8 cellular contexts compared by ENCODE assay signal in genomic region chr7:30028749-30029635, GRCh38. TPM values are rescaled to one million over a fixed set of nuclear protein-coding genes. Genes with fewer than 3 reads are reported as not detected.
DNase-seq lines count a peak whose midpoint lies in the region; ATAC-seq and TF ChIP-seq lines count a peak whose summit lies in the region.

No MANE protein-coding gene starts in this region.

- CTCF ChIA-PET in activated CD8-positive, alpha-beta T cell treated with anti-CD3 and anti-CD28 coated beads, Interleukin-2, amount 10 ng/mL, durations not matched to agents 7 days and 5 days (lab: Charles Lee), result interaction anchor here (0.7 to 5.5 kb wide), 7 partner anchors 10 to 115 kb away, joined by 3 to 42 read pairs (median 3); no protein-coding TSS in a partner anchor

- H3K4me1 Mint-ChIP-seq in activated CD8-positive, alpha-beta T cell treated with anti-CD3 and anti-CD28 coated beads, Interleukin-2, amount 10 ng/mL, durations not matched to agents 7 days and 5 days (ENCODE audit: low read depth), result peaks cover 28% of the 10 kb centered on the region

- H3K27me3 Mint-ChIP-seq in activated CD8-positive, alpha-beta T cell treated with anti-CD3 and anti-CD28 coated beads, Interleukin-2, amount 10 ng/mL, durations not matched to agents 7 days and 5 days (ENCODE audit: low read depth), result no peaks in the 10 kb centered on the region

- peak overlapping the region; percentile 44 for H3K27ac Mint-ChIP-seq in activated CD8-positive, alpha-beta T cell treated with anti-CD3 and anti-CD28 coated beads, Interleukin-2, amount 10 ng/mL, durations not matched to agents 7 days and 5 days

- no peak overlapping the region for H3K4me3 Mint-ChIP-seq in activated CD8-positive, alpha-beta T cell treated with anti-CD3 and anti-CD28 coated beads, Interleukin-2, amount 10 ng/mL, durations not matched to agents 7 days and 5 days

- H3K9me3 Mint-ChIP-seq in activated CD8-positive, alpha-beta T cell treated with anti-CD3 and anti-CD28 coated beads, Interleukin-2, amount 10 ng/mL, durations not matched to agents 7 days and 5 days (ENCODE audit: insufficient read depth), result no peaks in the 10 kb centered on the region

- no peaks in the 10 kb centered on the region for H3K36me3 Mint-ChIP-seq in activated CD8-positive, alpha-beta T cell treated with anti-CD3 and anti-CD28 coated beads, Interleukin-2, amount 10 ng/mL, durations not matched to agents 7 days and 5 days (ENCODE audit: low read depth)

- ATAC-seq in activated CD8-positive, alpha-beta T cell treated with anti-CD3 and anti-CD28 coated beads, Interleukin-2, amount 10 ng/mL, durations not matched to agents 7 days and 5 days, result peak; percentile 10
- peak; percentile 53 for ATAC-seq in omental fat pad (ENCODE audit: low FRiP score)

- POLR2A ChIA-PET in activated CD8-positive, alpha-beta T cell treated with anti-CD3 and anti-CD28 coated beads, Interleukin-2, amount 10 ng/mL, durations not matched to agents 7 days and 5 days (lab: Charles Lee), result interaction anchor here (0.8 to 1.2 kb wide), 2 partner anchors 33 to 475 kb away, joined by 3 to 4 read pairs; partner anchors contain the start of gene GGCT

- TF ChIP-seq CTCF in omental fat pad (IDR thresholded peaks at IDR 0.05), result no peak

- peak; percentile 19 for DNase-seq in stimulated activated CD4-positive, alpha-beta T cell treated with anti-CD3 and anti-CD28 coated beads, Interleukin-1b, Interleukin-23, amount 100 ng/mL, for 48 hours
- DNase-seq in stimulated activated CD4-positive, alpha-beta T cell treated with anti-CD3 and anti-CD28 coated beads, Interleukin-12 subunit alpha, Interleukin-12 subunit beta, amount 100 ng/mL, for 4 hours, result no peak
- DNase-seq in HCEC 1CT (peak; percentile 59), Kasumi-1 (lab: John Stamatoyannopoulos, UW) (peak; percentile 50 to 76), globus pallidus (ENCODE audit: low spot score) (peak; percentile 50), omental fat pad (ENCODE audit: low spot score) (peak; percentile 31), NCI-H2196 treated with DMSO at 0.1 percent for 48 hours (lab: John Stamatoyannopoulos, UW; ENCODE audit: unreplicated experiment) (no peak)
- DNase-seq in activated CD8-positive, alpha-beta T cell treated with anti-CD3 and anti-CD28 coated beads, Interleukin-2, amount 10 ng/mL, durations not matched to agents 7 days and 5 days, result peak; percentile 40

RNA-seq across cellular contexts. Expression of gene PLEKHA8, which starts 0.8 kb away (rescaled TPM):
- 10 to 100 TPM in 1 of 2 experiments, 1 to 10 TPM in 1; 8.9 to 11.5 TPM for total RNA-seq in activated CD8-positive, alpha-beta T cell treated with anti-CD3 and anti-CD28 coated beads, Interleukin-2, amount 10 ng/mL, durations not matched to agents 7 days and 5 days
- 10 to 100 TPM in 2 of 4 donors, 1 to 10 TPM in 2; 4.6 to 11.8 (median 8.1) TPM for total RNA-seq in omental fat pad

RNA-seq across cellular contexts. Expression of gene FKBP14, which starts 2.5 kb away (rescaled TPM):
- 1 to 10 TPM; 4.2 to 5.4 TPM for total RNA-seq in activated CD8-positive, alpha-beta T cell treated with anti-CD3 and anti-CD28 coated beads, Interleukin-2, amount 10 ng/mL, durations not matched to agents 7 days and 5 days
- total RNA-seq in omental fat pad, result 10 to 100 TPM in 2 of 4 donors, 1 to 10 TPM in 2; 5.8 to 10.9 (median 9.1) TPM

RNA-seq across cellular contexts. Expression of gene SCRN1, which starts 39.4 kb away (rescaled TPM):
- 10 to 100 TPM; 12.0 to 12.2 TPM for total RNA-seq in activated CD8-positive, alpha-beta T cell treated with anti-CD3 and anti-CD28 coated beads, Interleukin-2, amount 10 ng/mL, durations not matched to agents 7 days and 5 days
- total RNA-seq in omental fat pad, result 10 to 100 TPM; 19.7 to 43.1 (median 31.0) TPM

Comparison
In these comparisons a context has a peak if more than half of its experiments do, and no peak if none do; other contexts are left out.
1. DNase-seq: peak in stimulated activated CD4-positive, alpha-beta T cell treated with anti-CD3 and anti-CD28 coated beads, Interleukin-1b, Interleukin-23, amount 100 ng/mL, for 48 hours (single experiment), HCEC 1CT (single experiment), Kasumi-1 (2 of 2), activated CD8-positive, alpha-beta T cell treated with anti-CD3 and anti-CD28 coated beads, Interleukin-2, amount 10 ng/mL, durations not matched to agents 7 days and 5 days (single experiment), globus pallidus (single experiment) and omental fat pad (single experiment); none in stimulated activated CD4-positive, alpha-beta T cell treated with anti-CD3 and anti-CD28 coated beads, Interleukin-12 subunit alpha, Interleukin-12 subunit beta, amount 100 ng/mL, for 4 hours (single experiment) and NCI-H2196 treated with DMSO at 0.1 percent for 48 hours (single experiment).